In genomic region chr3:153621988-153622387, GRCh38 we compare ENCODE assay signal across 8 cellular contexts.
A peak's percentile ranks its signal among the peaks of the same experiment; 100 is the strongest.
DNase-seq lines count a peak whose midpoint lies in the region; ATAC-seq lines count a peak whose summit lies in the region.

No MANE protein-coding gene starts in this region.

- CTCF ChIA-PET in activated naive CD4-positive, alpha-beta T cell treated with anti-CD3 and anti-CD28 coated beads for 36 hours (lab: Charles Lee) = interaction anchor here (0.6 to 0.7 kb wide), 2 partner anchors 467 to 692 kb away, joined by 3 read pairs; no protein-coding TSS in a partner anchor

- intact Hi-C loops in activated naive CD4-positive, alpha-beta T cell treated with anti-CD3 and anti-CD28 coated beads for 36 hours (cut with micrococcal nuclease) = loop anchor here (2.0 to 10.0 kb wide), 5 partner anchors 180 to 1497 kb away; no protein-coding TSS in a partner anchor

- DNase-seq in activated naive CD4-positive, alpha-beta T cell treated with anti-CD3 and anti-CD28 coated beads for 36 hours = peak; percentile 33
- DNase-seq in activated naive CD4-positive, alpha-beta T cell treated with anti-CD3 and anti-CD28 coated beads, Interleukin-2, amount 50 U/mL, for 16 hours = no peak
- DNase-seq in RPMI8226 (peak; percentile 66), ACHN (no peak), NCI-H146 treated with DMSO at 0.1 percent for 48 hours (lab: John Stamatoyannopoulos, UW; ENCODE audit: unreplicated experiment) (no peak), inferior parietal cortex (ENCODE audit: extremely low spot score) (no peak)

- in situ Hi-C loops in ACHN (cut with HindIII; ENCODE audit: low pct_ligation_motif_present, low pct_unique_long_range_greater_than_20kb, low sequenced_read_pairs) = no loop called here

- H3K4me3 Mint-ChIP-seq in activated naive CD4-positive, alpha-beta T cell treated with anti-CD3 and anti-CD28 coated beads for 36 hours = no peak overlapping the region
- no peak overlapping the region for H3K4me3 Mint-ChIP-seq in stimulated activated memory B cell treated with anti-CD40 and anti-IgM and Interleukin-4, amounts not matched to agents 10 μg/mL and 1 μg/mL and 100 μg/mL, for 72 hours

- H3K4me1 Mint-ChIP-seq in activated naive CD4-positive, alpha-beta T cell treated with anti-CD3 and anti-CD28 coated beads for 36 hours (ENCODE audit: low read depth) = peaks cover 58% of the 10 kb centered on the region
- peaks cover 18% of the 10 kb centered on the region for H3K4me1 Mint-ChIP-seq in stimulated activated memory B cell treated with anti-CD40 and anti-IgM and Interleukin-4, amounts not matched to agents 10 μg/mL and 1 μg/mL and 100 μg/mL, for 72 hours

- peak; percentile 99 for ATAC-seq in HG02852 (IDR thresholded peaks at IDR 0.05; ENCODE audit: unreplicated experiment)
- peak; percentile 78 for ATAC-seq in stimulated activated memory B cell treated with anti-CD40 and anti-IgM and Interleukin-4, amounts not matched to agents 10 μg/mL and 1 μg/mL and 100 μg/mL, for 72 hours

- H3K27me3 Mint-ChIP-seq in activated naive CD4-positive, alpha-beta T cell treated with anti-CD3 and anti-CD28 coated beads for 36 hours (ENCODE audit: low read depth) = no peaks in the 10 kb centered on the region
- H3K27me3 Mint-ChIP-seq in stimulated activated memory B cell treated with anti-CD40 and anti-IgM and Interleukin-4, amounts not matched to agents 10 μg/mL and 1 μg/mL and 100 μg/mL, for 72 hours = peaks cover 10% of the 10 kb centered on the region

- peaks cover 2% of the 10 kb centered on the region for H3K36me3 Mint-ChIP-seq in activated naive CD4-positive, alpha-beta T cell treated with anti-CD3 and anti-CD28 coated beads for 36 hours (ENCODE audit: low read depth)
- H3K36me3 Mint-ChIP-seq in stimulated activated memory B cell treated with anti-CD40 and anti-IgM and Interleukin-4, amounts not matched to agents 10 μg/mL and 1 μg/mL and 100 μg/mL, for 72 hours = no peaks in the 10 kb centered on the region

- H3K9me3 Mint-ChIP-seq in activated naive CD4-positive, alpha-beta T cell treated with anti-CD3 and anti-CD28 coated beads for 36 hours = peaks cover 8% of the 10 kb centered on the region
- H3K9me3 Mint-ChIP-seq in stimulated activated memory B cell treated with anti-CD40 and anti-IgM and Interleukin-4, amounts not matched to agents 10 μg/mL and 1 μg/mL and 100 μg/mL, for 72 hours = peaks cover 3% of the 10 kb centered on the region

- H3K27ac Mint-ChIP-seq in activated naive CD4-positive, alpha-beta T cell treated with anti-CD3 and anti-CD28 coated beads for 36 hours = peak overlapping the region; percentile 78
- peak overlapping the region; percentile 36 for H3K27ac Mint-ChIP-seq in stimulated activated memory B cell treated with anti-CD40 and anti-IgM and Interleukin-4, amounts not matched to agents 10 μg/mL and 1 μg/mL and 100 μg/mL, for 72 hours

Comparison
In these comparisons a context has a peak if more than half of its experiments do, and no peak if none do; other contexts are left out.
1. DNase-seq: peak in activated naive CD4-positive, alpha-beta T cell treated with anti-CD3 and anti-CD28 coated beads for 36 hours (single experiment) and RPMI8226 (single experiment); none in activated naive CD4-positive, alpha-beta T cell treated with anti-CD3 and anti-CD28 coated beads, Interleukin-2, amount 50 U/mL, for 16 hours (single experiment), ACHN (single experiment), NCI-H146 treated with DMSO at 0.1 percent for 48 hours (single experiment) and inferior parietal cortex (single experiment).